ENCODE assay signal across 12 cellular contexts in the genomic region with DNA sequence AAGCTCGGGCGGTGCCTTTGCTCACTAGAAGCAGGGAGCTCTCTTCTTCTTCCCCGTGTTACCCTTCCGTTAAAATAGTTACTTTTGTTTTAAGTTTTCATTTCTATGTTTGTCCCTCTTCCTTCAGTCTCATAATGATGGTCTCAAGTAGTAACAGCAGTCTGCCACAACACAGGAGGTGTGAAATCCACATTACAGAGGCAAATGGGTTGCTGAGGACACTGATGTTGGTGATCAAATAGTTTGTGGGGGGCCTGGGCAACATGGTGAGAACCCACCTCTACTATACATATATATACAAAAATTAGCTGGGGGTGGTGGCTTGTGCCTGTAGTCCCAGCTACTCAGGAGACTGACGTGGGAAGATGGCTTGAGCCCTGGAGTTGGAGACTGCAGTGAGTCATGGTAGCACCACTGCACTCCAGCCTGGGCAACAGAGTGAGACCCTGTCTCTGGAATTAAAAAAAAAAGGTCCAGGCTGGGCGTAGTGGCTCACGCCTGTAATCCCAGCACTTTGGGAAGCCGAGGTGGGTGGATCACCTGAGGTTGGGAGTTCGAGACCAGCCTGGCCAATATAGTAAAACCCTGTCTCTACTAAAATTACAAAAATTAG. TPM values are rescaled to one million over a fixed set of nuclear protein-coding genes. Genes with fewer than 3 reads are reported as not detected.
"Had no signal": no experiment of that assay in that cellular context is flagged by ENCODE, and none has a peak within 500 bp of the region (broad histone marks: within the 10 kb centered on the region; RNA-seq: fewer than 3 reads in every experiment).

No MANE protein-coding gene starts in this region.

RNA-seq across cellular contexts. Expression of a gene that starts 37.7 kb away (rescaled TPM):
- total RNA-seq: RPMI7951, SJSA1 had no signal

RNA-seq across cellular contexts. Expression of a gene that starts 58.0 kb away (rescaled TPM):
- total RNA-seq: activated CD4-positive, alpha-beta T cell treated with anti-CD3 and anti-CD28 coated beads, Interleukin-2, amount 10 ng/mL, durations not matched to agents 24 days and 14 days; activated CD8-positive, alpha-beta memory T cell treated with anti-CD3 and anti-CD28 coated beads for 36 hours; activated CD8-positive, alpha-beta T cell treated with anti-CD3 and anti-CD28 coated beads for 36 hours; activated naive CD8-positive, alpha-beta T cell treated with anti-CD3 and anti-CD28 coated beads, Interleukin-2, amount 10 ng/mL, durations not matched to agents 7 days and 5 days; activated T-helper 2 cell treated with anti-CD3 and anti-CD28 coated beads, Interferon-gamma antibody, Interleukin-2, Interleukin-4, amounts not matched to agents 10 μg/mL and 5 μg/mL and 100 μg/mL, durations not matched to agents 14 hours and 24 hours and 36 hours; astrocyte; body of pancreas; breast epithelium; RPMI7951; SJSA1 had no signal
- polyA plus RNA-seq: adipose tissue, SK-N-SH had no signal
